Comparison of ENCODE assay signal across 8 cellular contexts in genomic region chr10:107051769-107052168, GRCh38.
"Had no signal": no experiment of that assay in that cellular context is flagged by ENCODE, and none has a peak within 500 bp of the region (broad histone marks: within the 10 kb centered on the region; RNA-seq: fewer than 3 reads in every experiment).

No MANE protein-coding gene starts in this region.

- DNase-seq: GDM1, GF-D8 had no signal

- ATAC-seq: GM12878 had no signal

- H3K4me3 ChIP-seq: GM12878 had no signal

- FAIRE-seq: G401.6, GM12878, GM12891, GM12892, GM18507, GM19239 had no signal
